In the genomic region with DNA sequence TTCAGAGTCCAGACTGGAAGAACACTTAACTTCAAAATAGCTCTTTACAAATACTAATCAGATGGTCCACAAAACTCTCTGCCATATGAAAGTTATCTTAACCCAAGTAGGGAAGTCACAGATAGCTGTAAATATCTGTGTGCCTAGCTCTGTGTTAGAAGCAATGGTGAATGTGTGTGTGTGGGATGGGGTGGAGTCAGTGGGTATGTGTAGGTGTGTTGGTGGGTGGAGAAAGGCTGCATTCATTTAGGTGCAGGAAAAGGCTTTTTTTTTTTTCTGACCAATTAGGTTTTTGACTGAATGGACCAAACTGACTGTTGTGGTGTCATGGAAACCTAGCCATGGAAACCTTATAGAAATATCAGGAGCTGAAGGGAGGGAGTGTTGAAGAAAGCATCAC, we compare ENCODE assay signal across 17 cellular contexts.
DNase-seq lines count a peak whose midpoint lies in the region; ATAC-seq and TF ChIP-seq lines count a peak whose summit lies in the region.
"Had no signal": no experiment of that assay in that cellular context is flagged by ENCODE, and none has a peak within 500 bp of the region (broad histone marks: within the 10 kb centered on the region; RNA-seq: fewer than 3 reads in every experiment).

No MANE protein-coding gene starts in this region.

- no peaks in the 10 kb centered on the region for H3K9me3 Mint-ChIP-seq in activated CD4-positive, alpha-beta memory T cell treated with anti-CD3 and anti-CD28 coated beads for 36 hours
- H3K9me3 Mint-ChIP-seq: CD4-positive, alpha-beta T cell; H9 had no signal

- H3K4me1 ChIP-seq in HEK293 (ENCODE audit: control insufficient read depth, insufficient read depth, low read length): peaks cover 9% of the 10 kb centered on the region

- DNase-seq in NCI-H748 (lab: John Stamatoyannopoulos, UW; ENCODE audit: unreplicated experiment) (peak; percentile 55), NCI-H748 treated with DMSO at 0.1 percent for 48 hours (lab: John Stamatoyannopoulos, UW) (no peak), NCI-H774 (lab: John Stamatoyannopoulos, UW) (peak; percentile 20), iPS-NIHi7 (ENCODE audit: extremely low spot score) (no peak)
- DNase-seq in activated CD4-positive, alpha-beta memory T cell treated with anti-CD3 and anti-CD28 coated beads for 36 hours: no peak
- DNase-seq: C1 segment of cervical spinal cord; Calu3; CD4-positive, alpha-beta T cell; DMS 273 treated with DMSO at 0.1 percent for 48 hours; DMS79 treated with DMSO at 0.1 percent for 48 hours; EL; GOT3; H9 had no signal

- no peak overlapping the region for H3K4me3 Mint-ChIP-seq in activated CD4-positive, alpha-beta memory T cell treated with anti-CD3 and anti-CD28 coated beads for 36 hours
- H3K4me3 Mint-ChIP-seq: B cell; CD4-positive, alpha-beta T cell; H9 had no signal

- H3K27me3 Mint-ChIP-seq in activated CD4-positive, alpha-beta memory T cell treated with anti-CD3 and anti-CD28 coated beads for 36 hours: no peaks in the 10 kb centered on the region
- H3K27me3 Mint-ChIP-seq: B cell; CD4-positive, alpha-beta T cell had no signal

- no peaks in the 10 kb centered on the region for H3K36me3 Mint-ChIP-seq in activated CD4-positive, alpha-beta memory T cell treated with anti-CD3 and anti-CD28 coated beads for 36 hours

- peaks cover 19% of the 10 kb centered on the region for H3K4me1 Mint-ChIP-seq in activated CD4-positive, alpha-beta memory T cell treated with anti-CD3 and anti-CD28 coated beads for 36 hours (ENCODE audit: low read depth)

- POLR2A ChIA-PET in HEK293 (lab: Yijun Ruan, JAX): no interaction called here
- POLR2A ChIA-PET in activated CD4-positive, alpha-beta memory T cell treated with anti-CD3 and anti-CD28 coated beads for 36 hours (lab: Charles Lee): no interaction called here

- H3K27ac Mint-ChIP-seq in activated CD4-positive, alpha-beta memory T cell treated with anti-CD3 and anti-CD28 coated beads for 36 hours: no peak overlapping the region
- H3K27ac Mint-ChIP-seq: B cell; CD4-positive, alpha-beta T cell had no signal

- intact Hi-C loops in activated CD4-positive, alpha-beta memory T cell treated with anti-CD3 and anti-CD28 coated beads for 36 hours (cut with micrococcal nuclease): loop anchor here (5.0 kb wide), 1 partner anchor 112 kb away; no protein-coding TSS in a partner anchor

- H3K36me3 ChIP-seq in HEK293 (ENCODE audit: control insufficient read depth in 2 of 2, insufficient read depth in 1 of 2, low read length in 2 of 2): no peaks in the 10 kb centered on the region

- TF ChIP-seq CTCF in HEK293 (tag by site-specific recombination; IDR thresholded peaks at IDR 0.05): no peak

- ATAC-seq in HG03175 (IDR thresholded peaks at IDR 0.05; ENCODE audit: unreplicated experiment): no peak
- ATAC-seq: HepG2 had no signal

- H3K27ac ChIP-seq in HEK293 (ENCODE audit: extremely low read depth, low read depth, low read length): no peak overlapping the region

- H3K9me3 ChIP-seq in HEK293 (ENCODE audit: control insufficient read depth, insufficient read depth, low read depth, low read length): no peaks in the 10 kb centered on the region

- CTCF ChIA-PET in HEK293 (lab: Yijun Ruan, JAX): interaction anchor here (0.6 to 0.7 kb wide), 3 partner anchors 24 to 227 kb away, joined by 3 read pairs; no protein-coding TSS in a partner anchor
- CTCF ChIA-PET in activated CD4-positive, alpha-beta memory T cell treated with anti-CD3 and anti-CD28 coated beads for 36 hours (lab: Charles Lee): no interaction called here

- no peak overlapping the region for H3K4me3 ChIP-seq in HEK293 (ENCODE audit: low read depth, low read length)

TF ChIP-seq in HEK293, 187 proteins besides CTCF, POLR2A, EP300 and RAD21:
- TF ChIP-seq ZNF10 (tag by site-specific recombination; IDR thresholded peaks at IDR 0.05) (no peak), ZNF239 (tag by site-specific recombination; IDR thresholded peaks at IDR 0.05) (no peak), ZFHX2 (tag by site-specific recombination; conservative IDR thresholded peaks at IDR 0.05) (peak; percentile 77), ZNF426 (tag by site-specific recombination; IDR thresholded peaks at IDR 0.05) (no peak), EGR2 (tag by site-specific recombination; IDR thresholded peaks at IDR 0.05; ENCODE audit: low read depth) (peak; percentile 60; the same call in 1 of the 2 replicates), ZNF791 (tag by site-specific recombination; IDR thresholded peaks at IDR 0.05) (no peak)

Comparison
In these comparisons a context has a peak if more than half of its experiments do, and no peak if none do; other contexts are left out.
1. DNase-seq: peak in NCI-H748 (single experiment) and NCI-H774 (single experiment); none in NCI-H748 treated with DMSO at 0.1 percent for 48 hours (single experiment), iPS-NIHi7 (single experiment) and activated CD4-positive, alpha-beta memory T cell treated with anti-CD3 and anti-CD28 coated beads for 36 hours (single experiment).